8 cellular contexts compared by ENCODE assay signal in the genomic region with DNA sequence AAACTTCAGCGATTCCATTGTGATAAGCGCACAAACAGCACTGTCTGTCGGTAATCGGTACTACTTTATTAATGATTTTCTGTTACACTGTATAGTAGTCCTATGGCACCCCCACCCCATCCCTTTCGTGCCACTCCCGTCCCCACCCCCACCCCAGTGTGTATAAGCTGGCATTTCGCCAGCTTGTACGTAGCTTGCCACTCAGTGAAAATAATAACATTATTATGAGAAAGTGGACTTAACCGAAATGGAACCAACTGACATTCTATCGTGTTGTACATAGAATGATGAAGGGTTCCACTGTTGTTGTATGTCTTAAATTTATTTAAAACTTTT. TPM values are rescaled to one million over a fixed set of nuclear protein-coding genes. Genes with fewer than 3 reads are reported as not detected.
A peak's percentile ranks its signal among the peaks of the same experiment; 100 is the strongest.
DNase-seq lines count a peak whose midpoint lies in the region; ATAC-seq and TF ChIP-seq lines count a peak whose summit lies in the region.

No MANE protein-coding gene starts in this region.

- peak overlapping the region; percentile 44 for H3K27ac ChIP-seq in endodermal cell (ENCODE audit: low read depth, low read length)
- no peak overlapping the region for H3K27ac ChIP-seq in neuronal stem cell (replicated peaks; ENCODE audit: low read length)

- no peak overlapping the region for H3K23ac ChIP-seq in neuronal stem cell (ENCODE audit: low read depth, low read length, poor library complexity)

- H3K79me1 ChIP-seq in neuronal stem cell (ENCODE audit: low read depth, low read length) = peaks cover 8% of the 10 kb centered on the region

- H3K27me3 ChIP-seq in endodermal cell (ENCODE audit: control insufficient read depth, insufficient read depth, low read length, poor library complexity, severe bottlenecking) (no peaks in the 10 kb centered on the region), neuronal stem cell (ENCODE audit: control insufficient read depth in 3 of 3, insufficient read depth in 3 of 3, low read depth in 1 of 3, low read length in 3 of 3) (no peaks in the 10 kb centered on the region)

- no peak overlapping the region for H2BK12ac ChIP-seq in neuronal stem cell (ENCODE audit: low read length)

- ATAC-seq in HG03378 (IDR thresholded peaks at IDR 0.05; ENCODE audit: unreplicated experiment) = no peak

- H4K8ac ChIP-seq in neuronal stem cell (ENCODE audit: low read depth, low read length) = no peak overlapping the region

- no peak for TF ChIP-seq CTCF in endodermal cell (conservative IDR thresholded peaks at IDR 0.05)
- TF ChIP-seq CTCF in GM10266 (IDR thresholded peaks at IDR 0.05; ENCODE audit: control insufficient read depth, insufficient read depth, low read depth, missing control alignments) = no peak

- H3K36me3 ChIP-seq in endodermal cell (ENCODE audit: control insufficient read depth, insufficient read depth, low read length) (peaks cover 16% of the 10 kb centered on the region), neuronal stem cell (replicated peaks in 1 of 2; ENCODE audit: control insufficient read depth in 2 of 2, insufficient read depth in 2 of 2, low read length in 2 of 2) (peaks cover 0 to 13% of the 10 kb centered on the region in 2 donors)

- H3K4me1 ChIP-seq in endodermal cell (ENCODE audit: control insufficient read depth, insufficient read depth, low read length) (no peaks in the 10 kb centered on the region), neuronal stem cell (ENCODE audit: control insufficient read depth in 2 of 2, insufficient read depth in 1 of 2, low read depth in 1 of 2, low read length in 2 of 2) (no peaks in the 10 kb centered on the region)

- no peak overlapping the region for H2AK5ac ChIP-seq in neuronal stem cell (ENCODE audit: low read depth, low read length)

- no peak overlapping the region for H2BK15ac ChIP-seq in neuronal stem cell (ENCODE audit: low read length)

- H3K9me3 Mint-ChIP-seq in endodermal cell = peaks cover 42% of the 10 kb centered on the region

- H3K4ac ChIP-seq in neuronal stem cell (ENCODE audit: low read length) = no peak overlapping the region

- H3K27me3 Mint-ChIP-seq in endodermal cell (ENCODE audit: insufficient read depth) = no peaks in the 10 kb centered on the region

- H3K4me3 Mint-ChIP-seq in endodermal cell = peak overlapping the region; percentile 90

- 0% methylated on average over 1 to 3 of the region's 10 CpGs for WGBS in endodermal cell (ENCODE audit: insufficient coverage in 1 of 2, insufficient read length in 1 of 2), 2 experiments
- no CpG with 5 or more reads among the region's 10 CpGs for WGBS in neuronal stem cell (ENCODE audit: extremely low coverage in 2 of 2, insufficient read length in 2 of 2, insufficient replicate concordance in 1 of 2), 2 donors

- H4K91ac ChIP-seq in neuronal stem cell (ENCODE audit: low read depth, low read length, poor library complexity) = no peak overlapping the region

- H3K36me3 Mint-ChIP-seq in endodermal cell (ENCODE audit: low read depth) = peaks cover 25% of the 10 kb centered on the region

- H3K4me2 ChIP-seq in neuronal stem cell (ENCODE audit: insufficient read depth, low read length, poor library complexity, severe bottlenecking) = peak overlapping the region; percentile 18

- no peak overlapping the region for H2BK5ac ChIP-seq in neuronal stem cell (ENCODE audit: low read length)

- H3K4me1 Mint-ChIP-seq in endodermal cell = peaks cover 13% of the 10 kb centered on the region

- no peak overlapping the region for H2BK120ac ChIP-seq in neuronal stem cell (ENCODE audit: low read depth, low read length)

- H3K9me3 ChIP-seq in endodermal cell (ENCODE audit: control insufficient read depth, low read length) (no peaks in the 10 kb centered on the region), neuronal stem cell (replicated peaks in 1 of 2; ENCODE audit: control insufficient read depth in 2 of 2, insufficient read depth in 1 of 2, low read depth in 1 of 2, low read length in 2 of 2) (no peaks in the 10 kb centered on the region)

- H3K9ac ChIP-seq in endodermal cell (ENCODE audit: extremely low read depth, low read length, poor library complexity, severe bottlenecking) = peak overlapping the region; percentile 80
- no peak overlapping the region for H3K9ac ChIP-seq in neuronal stem cell (ENCODE audit: low read depth, low read length, poor library complexity)

- no peak overlapping the region for H3K18ac ChIP-seq in neuronal stem cell (ENCODE audit: low read length)

- H3K27ac Mint-ChIP-seq in endodermal cell = peak overlapping the region; percentile 86

- H3K14ac ChIP-seq in neuronal stem cell (ENCODE audit: low read length) = no peak overlapping the region

- peak; percentile 37 to 38 for DNase-seq in stimulated activated CD4-positive, alpha-beta T cell treated with anti-CD3 and anti-CD28 coated beads, Interleukin-2, amount 100 ng/mL, for 24 hours
- DNase-seq in stimulated activated CD4-positive, alpha-beta T cell treated with anti-CD3 and anti-CD28 coated beads, Interleukin-4, amount 100 ng/mL, for 24 hours = no peak
- DNase-seq in RKO (ENCODE audit: low spot score) = peak; percentile 61
- no peak for DNase-seq in endodermal cell
- no peak for DNase-seq in neuronal stem cell (ENCODE audit: low spot score)
- no peak for DNase-seq in cerebellum (ENCODE audit: low spot score)
- DNase-seq in GM10266 (ENCODE audit: extremely low spot score) = no peak

- peak overlapping the region; percentile 86 for H3K4me3 ChIP-seq in endodermal cell (ENCODE audit: low read length)
- H3K4me3 ChIP-seq in neuronal stem cell (ENCODE audit: low read length in 2 of 2) = peak overlapping the region; percentile 53 to 87

- H2AFZ ChIP-seq in neuronal stem cell (ENCODE audit: low read length) = no peak overlapping the region

RNA-seq across cellular contexts. Expression of a gene that starts 4.8 kb away (rescaled TPM):
- total RNA-seq in endodermal cell = 100 to 1,000 TPM in 1 of 2 donors, 10 to 100 TPM in 1; 73.2 to 125 TPM
- polyA plus RNA-seq in endodermal cell (2013, experiment 1 of 2) = 60.3 TPM
- polyA plus RNA-seq in endodermal cell (2013, experiment 2 of 2) = 58.0 TPM
- polyA plus RNA-seq in neuronal stem cell (2013, experiment 1 of 2) = 21.0 TPM
- 21.1 TPM for polyA plus RNA-seq in neuronal stem cell (2013, experiment 2 of 2)
- total RNA-seq in cerebellum = 12.0 TPM

Comparison
In these comparisons a context has a peak if more than half of its experiments do, and no peak if none do; other contexts are left out.
1. DNase-seq: peak in stimulated activated CD4-positive, alpha-beta T cell treated with anti-CD3 and anti-CD28 coated beads, Interleukin-2, amount 100 ng/mL, for 24 hours (2 of 2) and RKO (single experiment); none in stimulated activated CD4-positive, alpha-beta T cell treated with anti-CD3 and anti-CD28 coated beads, Interleukin-4, amount 100 ng/mL, for 24 hours (single experiment), endodermal cell (single experiment), neuronal stem cell (single experiment), cerebellum (single experiment) and GM10266 (single experiment).